ENCODE assay signal across 1 cellular context in the genomic region with DNA sequence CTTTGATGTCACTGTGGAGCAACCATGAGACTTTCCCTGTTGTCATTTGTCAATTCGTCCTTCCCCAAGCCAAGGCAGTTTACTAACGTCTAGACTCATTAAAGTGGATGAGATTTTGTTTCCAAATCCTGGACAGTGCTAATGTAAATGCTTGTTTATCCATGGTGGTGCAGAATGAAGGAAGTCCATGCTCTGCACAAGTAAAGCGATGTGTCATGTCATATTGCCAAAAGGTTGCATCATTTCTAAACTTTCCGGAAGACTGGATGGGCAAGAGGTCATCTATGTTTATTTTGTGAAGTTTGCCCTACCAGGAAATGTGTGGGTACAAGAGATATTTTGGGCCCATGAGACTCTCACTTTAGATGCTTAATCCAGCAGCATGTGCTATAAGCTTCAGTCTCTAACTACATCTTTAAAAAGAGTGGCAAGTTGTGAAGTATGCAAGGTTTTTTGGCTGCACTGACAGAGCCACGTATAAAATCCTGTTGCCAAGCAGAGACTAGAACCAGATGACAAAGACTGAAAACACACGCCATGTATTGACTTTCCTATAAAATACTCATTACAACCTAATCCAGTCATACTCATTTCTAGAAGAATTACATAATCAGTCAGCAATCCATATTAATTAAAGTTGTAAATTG.
TF ChIP-seq lines count a peak whose summit lies in the region.

No MANE protein-coding gene starts in this region.

TF ChIP-seq in HCT116, 20 proteins besides CTCF, POLR2A, EP300 and RAD21 (continued from another document):
- TF ChIP-seq TCF7L2 (IDR thresholded peaks at IDR 0.05; ENCODE audit: borderline replicate concordance, extremely low read depth, insufficient read depth, insufficient read length) (no peak), YY1 (IDR thresholded peaks at IDR 0.05; ENCODE audit: extremely low read depth, insufficient replicate concordance, low read depth, low read length) (no peak), ZNF274 (IDR thresholded peaks at IDR 0.05; ENCODE audit: low read depth, low read length) (no peak), SIN3A (IDR thresholded peaks at IDR 0.05; ENCODE audit: low read depth) (0 out of 2 replicates have a peak, but pooled peaks have one; percentile 32), EZH2 (IDR thresholded peaks at IDR 0.05) (no peak)
